8 cellular contexts compared by ENCODE assay signal in genomic region chr16:67150058-67150832, GRCh38. TPM values are rescaled to one million over a fixed set of nuclear protein-coding genes. Genes with fewer than 3 reads are reported as not detected.
DNase-seq lines count a peak whose midpoint lies in the region; ATAC-seq, FAIRE-seq and TF ChIP-seq lines count a peak whose summit lies in the region.

No MANE protein-coding gene starts in this region.

- H3K27ac ChIP-seq in astrocyte (ENCODE audit: low read depth, low read length) (no peak overlapping the region), iPS-18a (ENCODE audit: low read length) (no peak overlapping the region), small intestine (ENCODE audit: low read depth in 1 of 2, low read length in 1 of 2) (peak overlapping the region; percentile 34 to 73)

- TF ChIP-seq CTCF in Calu3 (IDR thresholded peaks at IDR 0.05; ENCODE audit: unreplicated experiment) (no peak), astrocyte (IDR thresholded peaks at IDR 0.05; ENCODE audit: insufficient read depth, low read depth, low read length) (no peak)

- H3K27ac Mint-ChIP-seq in Calu3 (ENCODE audit: unreplicated experiment) (no peak overlapping the region), astrocyte (ENCODE audit: unreplicated experiment) (no peak overlapping the region)

- H4K20me1 ChIP-seq in astrocyte (ENCODE audit: insufficient read depth, low read length), result peaks cover 30% of the 10 kb centered on the region

- ATAC-seq in GM21717 (IDR thresholded peaks at IDR 0.05; ENCODE audit: unreplicated experiment) (peak; percentile 30), HG02840 (IDR thresholded peaks at IDR 0.05; ENCODE audit: low FRiP score, unreplicated experiment) (no peak)

- H3K27me3 ChIP-seq in astrocyte (ENCODE audit: insufficient read depth, low read length), result peaks cover 13% of the 10 kb centered on the region
- peaks cover 65% of the 10 kb centered on the region for H3K27me3 ChIP-seq in iPS-18a (ENCODE audit: control insufficient read depth, insufficient read depth, low read length)
- H3K27me3 ChIP-seq in small intestine (ENCODE audit: control insufficient read depth in 2 of 2, insufficient read depth in 2 of 2, low read length in 2 of 2), result no peaks in the 10 kb centered on the region

- CTCF ChIA-PET in Calu3 (lab: Charles Lee), result interaction anchor here (0.6 to 1.0 kb wide), 3 partner anchors 11 to 184 kb away, joined by 3 read pairs; no protein-coding TSS in a partner anchor

- DNase-seq in Calu3 (peak; percentile 61), NCI-H82 (lab: John Stamatoyannopoulos, UW) (peak; percentile 81), astrocyte (ENCODE audit: low read depth) (peak; percentile 69), small intestine (no peak), cerebellum (ENCODE audit: low spot score) (no peak)

- H3K4me1 ChIP-seq in astrocyte (ENCODE audit: insufficient read depth, low read length), result peaks cover 2% of the 10 kb centered on the region
- H3K4me1 ChIP-seq in iPS-18a (ENCODE audit: control insufficient read depth, low read depth, low read length), result no peaks in the 10 kb centered on the region
- no peaks in the 10 kb centered on the region for H3K4me1 ChIP-seq in small intestine (ENCODE audit: control insufficient read depth in 2 of 2, insufficient read depth in 1 of 2, low read depth in 1 of 2, low read length in 1 of 2)

- no peaks in the 10 kb centered on the region for H3K9me3 ChIP-seq in astrocyte (ENCODE audit: insufficient read depth, low read depth, low read length)
- no peaks in the 10 kb centered on the region for H3K9me3 ChIP-seq in iPS-18a (ENCODE audit: control insufficient read depth, low read depth, low read length)
- H3K9me3 ChIP-seq in small intestine (ENCODE audit: control insufficient read depth, low read depth), result no peaks in the 10 kb centered on the region

- H3K36me3 ChIP-seq in astrocyte (ENCODE audit: insufficient read depth, low read length) (peaks cover 13% of the 10 kb centered on the region), iPS-18a (ENCODE audit: control insufficient read depth, low read depth, low read length) (peaks cover 10% of the 10 kb centered on the region), small intestine (ENCODE audit: control insufficient read depth in 2 of 2, insufficient read depth in 2 of 2, low read length in 2 of 2) (peaks cover 4 to 10% of the 10 kb centered on the region in 2 donors)

- peak overlapping the region; percentile 81 for H2AFZ ChIP-seq in astrocyte (ENCODE audit: low read depth, low read length)

- H3K4me3 Mint-ChIP-seq in Calu3 (ENCODE audit: low read depth, unreplicated experiment) (peak overlapping the region; percentile 71), astrocyte (ENCODE audit: unreplicated experiment) (no peak overlapping the region)

- intact Hi-C loops in Calu3 (cut with micrococcal nuclease; ENCODE audit: unreplicated experiment), result loop anchor here (5.0 to 10.0 kb wide), 2 partner anchors 135 to 173 kb away; no protein-coding TSS in a partner anchor

- H3K36me3 Mint-ChIP-seq in Calu3 (ENCODE audit: insufficient read depth, unreplicated experiment) (peaks cover 43% of the 10 kb centered on the region), astrocyte (ENCODE audit: low read depth, unreplicated experiment) (peaks cover 24% of the 10 kb centered on the region)

- no peak for FAIRE-seq in astrocyte (lab: Jason Lieb, UNC)
- FAIRE-seq in small intestine (lab: Jason Lieb, UNC), result no peak

- BruUV-seq in Calu3 (replicated peaks; lab: Mats Ljungman, UMichigan), result no TSS peak

- H3K79me2 ChIP-seq in astrocyte (ENCODE audit: insufficient read depth, low read length), result no peaks in the 10 kb centered on the region

- peak overlapping the region; percentile 88 for H3K4me2 ChIP-seq in astrocyte (ENCODE audit: low read length)

- H3K27me3 Mint-ChIP-seq in Calu3 (ENCODE audit: unreplicated experiment) (no peaks in the 10 kb centered on the region), astrocyte (ENCODE audit: low read depth, unreplicated experiment) (peaks cover 30% of the 10 kb centered on the region)

- H3K9me3 Mint-ChIP-seq in Calu3 (ENCODE audit: low read depth, unreplicated experiment), result no peaks in the 10 kb centered on the region
- peaks cover 4% of the 10 kb centered on the region for H3K9me3 Mint-ChIP-seq in astrocyte (ENCODE audit: unreplicated experiment)

- H3K4me3 ChIP-seq in astrocyte (ENCODE audit: insufficient read depth, low read depth, low read length) (peak overlapping the region; percentile 55), iPS-18a (ENCODE audit: low read length) (peak overlapping the region; percentile 70), small intestine (ENCODE audit: low read depth in 1 of 2, low read length in 2 of 2) (peak overlapping the region; percentile 49 to 50)

- 5 to 8% (median 7%) methylated on average over 66 to 92 of the region's 92 CpGs for WGBS in small intestine, 3 donors

- H3K9ac ChIP-seq in astrocyte (ENCODE audit: low read length), result peak overlapping the region; percentile 77
- no peak overlapping the region for H3K9ac ChIP-seq in iPS-18a (ENCODE audit: low read length)

- H3K4me1 Mint-ChIP-seq in Calu3 (ENCODE audit: low read depth, unreplicated experiment) (no peaks in the 10 kb centered on the region), astrocyte (ENCODE audit: low read depth, unreplicated experiment) (no peaks in the 10 kb centered on the region)

RNA-seq across cellular contexts. Expression of gene B3GNT9, which starts 0.6 kb away (rescaled TPM):
- total RNA-seq in Calu3 (2022) (6.8 and 8.0 TPM in 2 replicates), astrocyte (7.6 and 9.4 TPM in 2 replicates), cerebellum (1.7 TPM)
- polyA plus RNA-seq in small intestine, result 1 to 10 TPM in 2 of 3 donors, under 1 TPM in 1; 0.89 to 4.9 (median 1.6) TPM

RNA-seq across cellular contexts. Expression of gene TRADD, which starts 9.5 kb away (rescaled TPM):
- 34.9 and 42.7 TPM in 2 replicates for total RNA-seq in Calu3 (2022)
- total RNA-seq in astrocyte, result 10.1 and 11.0 TPM in 2 replicates
- 10 to 100 TPM; 18.8 to 37.8 (median 28.4) TPM for polyA plus RNA-seq in small intestine
- 1.5 TPM for total RNA-seq in cerebellum

RNA-seq across cellular contexts. Expression of gene FBXL8, which starts 9.5 kb away (rescaled TPM):
- total RNA-seq in Calu3 (2022) (32.0 and 36.6 TPM in 2 replicates), astrocyte (5.6 and 6.8 TPM in 2 replicates), cerebellum (2.1 TPM)
- polyA plus RNA-seq in small intestine, result 10 to 100 TPM in 1 of 3 donors, 1 to 10 TPM in 2; 5.8 to 13.1 (median 7.6) TPM

RNA-seq across cellular contexts. Expression of gene HSF4, which starts 14.3 kb away (rescaled TPM):
- total RNA-seq in Calu3 (2022), result 57.1 and 60.7 TPM in 2 replicates
- 4.4 and 4.5 TPM in 2 replicates for total RNA-seq in astrocyte
- 10 to 100 TPM in 1 of 3 donors, 1 to 10 TPM in 2; 4.6 to 15.1 (median 6.3) TPM for polyA plus RNA-seq in small intestine
- total RNA-seq in cerebellum, result 14.7 TPM

RNA-seq across cellular contexts. Expression of gene NOL3, which starts 20.1 kb away (rescaled TPM):
- total RNA-seq in Calu3 (2022) (33.5 and 35.7 TPM in 2 replicates), astrocyte (9.5 and 10.9 TPM in 2 replicates), cerebellum (8.3 TPM)
- 10 to 100 TPM in 2 of 3 donors, 1 to 10 TPM in 1; 8.7 to 17.1 (median 10.3) TPM for polyA plus RNA-seq in small intestine

Comparison
In these comparisons a context has a peak if more than half of its experiments do, and no peak if none do; other contexts are left out.
1. DNase-seq: peak in Calu3 (single experiment), NCI-H82 (single experiment) and astrocyte (single experiment); none in small intestine (single experiment) and cerebellum (single experiment).
2. H3K27ac ChIP-seq: peak in small intestine (2 of 2); none in astrocyte (single experiment) and iPS-18a (single experiment).
3. Peak in every context shown above with its lines, with median percentiles within 50 percentile points of each other: H3K4me3 ChIP-seq.